ENCODE assay signal across 20 cellular contexts in genomic region chrY:9001231-9001630, GRCh38.
"Had no signal": no experiment of that assay in that cellular context is flagged by ENCODE, and none has a peak within 500 bp of the region (broad histone marks: within the 10 kb centered on the region; RNA-seq: fewer than 3 reads in every experiment).

No MANE protein-coding gene starts in this region.

- H3K27me3 ChIP-seq: foreskin keratinocyte, transverse colon had no signal

- H3K9me3 Mint-ChIP-seq: activated T-cell treated with anti-CD3 and anti-CD28 coated beads, Interleukin-2, amount 50 U/mL, for 72 hours; dendritic cell treated with granulocyte-macrophage colony-stimulating factor and Interleukin-4, amounts not matched to agents 40 ng/mL and 50 ng/mL, for 4 days; nephron progenitor cell; stimulated activated naive CD8-positive, alpha-beta T cell treated with anti-CD3 and anti-CD28 coated beads, Interleukin-15, Interleukin-2, amounts not matched to agents 100 ng/mL and 50 ng/mL, for 24 hours had no signal

- H3K4me1 Mint-ChIP-seq: nephron progenitor cell had no signal

- H3K4me3 Mint-ChIP-seq: activated T-cell treated with anti-CD3 and anti-CD28 coated beads, Interleukin-2, amount 50 U/mL, for 72 hours; dendritic cell treated with granulocyte-macrophage colony-stimulating factor and Interleukin-4, amounts not matched to agents 40 ng/mL and 50 ng/mL, for 4 days; nephron progenitor cell; stimulated activated naive CD8-positive, alpha-beta T cell treated with anti-CD3 and anti-CD28 coated beads, Interleukin-15, Interleukin-2, amounts not matched to agents 100 ng/mL and 50 ng/mL, for 24 hours had no signal

- DNase-seq: activated CD4-positive, alpha-beta T cell treated with anti-CD3 and anti-CD28 coated beads for 1 hour; activated CD4-positive, alpha-beta T cell treated with anti-CD3 and anti-CD28 coated beads, Interleukin-2, amount 50 U/mL, for 4 hours; activated effector memory CD4-positive, alpha-beta T cell treated with anti-CD3 and anti-CD28 coated beads, Interleukin-2, amount 50 U/mL, for 16 hours; activated naive CD4-positive, alpha-beta T cell treated with anti-CD3 and anti-CD28 coated beads, Interleukin-2, amount 50 U/mL, for 16 hours; activated T-cell treated with anti-CD3 and anti-CD28 coated beads, Interleukin-2, amount 50 U/mL, for 72 hours; aorta; effector CD8-positive, alpha-beta T cell; foreskin keratinocyte; kidney; nephron progenitor cell; stimulated activated CD4-positive, alpha-beta T cell treated with anti-CD3 and anti-CD28 coated beads, Interleukin-15, amount 100 ng/mL, for 24 hours; stimulated activated CD4-positive, alpha-beta T cell treated with anti-CD3 and anti-CD28 coated beads, Interleukin-2, amount 100 ng/mL, for 48 hours; SW 1271; T-helper 2 cell; transverse colon; WERI-Rb-1 had no signal

- H3K9me3 ChIP-seq: transverse colon had no signal

- ATAC-seq: activated T-cell treated with anti-CD3 and anti-CD28 coated beads, Interleukin-2, amount 50 U/mL, for 72 hours; foreskin keratinocyte; left lobe of liver had no signal

- H3K27ac ChIP-seq: foreskin keratinocyte, skin epidermis, transverse colon, WERI-Rb-1 had no signal

- H3K27me3 Mint-ChIP-seq: dendritic cell treated with granulocyte-macrophage colony-stimulating factor and Interleukin-4, amounts not matched to agents 40 ng/mL and 50 ng/mL, for 4 days; stimulated activated naive CD8-positive, alpha-beta T cell treated with anti-CD3 and anti-CD28 coated beads, Interleukin-15, Interleukin-2, amounts not matched to agents 100 ng/mL and 50 ng/mL, for 24 hours had no signal

- H3K36me3 ChIP-seq: transverse colon, WERI-Rb-1 had no signal

- H3K4me3 ChIP-seq: skin epidermis, transverse colon had no signal

- H3K4me1 ChIP-seq: foreskin keratinocyte, transverse colon had no signal

- H3K27ac Mint-ChIP-seq: activated T-cell treated with anti-CD3 and anti-CD28 coated beads, Interleukin-2, amount 50 U/mL, for 72 hours; dendritic cell treated with granulocyte-macrophage colony-stimulating factor and Interleukin-4, amounts not matched to agents 40 ng/mL and 50 ng/mL, for 4 days; nephron progenitor cell; stimulated activated naive CD8-positive, alpha-beta T cell treated with anti-CD3 and anti-CD28 coated beads, Interleukin-15, Interleukin-2, amounts not matched to agents 100 ng/mL and 50 ng/mL, for 24 hours had no signal
